Comparison of ENCODE assay signal across 19 cellular contexts in genomic region chr2:182682210-182682609, GRCh38. TPM values are rescaled to one million over a fixed set of nuclear protein-coding genes. Genes with fewer than 3 reads are reported as not detected.
DNase-seq lines count a peak whose midpoint lies in the region; ATAC-seq and TF ChIP-seq lines count a peak whose summit lies in the region.
"Had no signal": no experiment of that assay in that cellular context is flagged by ENCODE, and none has a peak within 500 bp of the region (broad histone marks: within the 10 kb centered on the region; RNA-seq: fewer than 3 reads in every experiment).

No MANE protein-coding gene starts in this region.

- H3K27ac Mint-ChIP-seq in immature natural killer cell: no peak overlapping the region
- H3K27ac Mint-ChIP-seq in HFFc6: no peak overlapping the region
- H3K27ac Mint-ChIP-seq: CD8-positive, alpha-beta T cell; IgD-negative memory B cell had no signal

- H3K4me3 Mint-ChIP-seq in immature natural killer cell (no peak overlapping the region), HFFc6 (no peak overlapping the region)
- H3K4me3 Mint-ChIP-seq: CD8-positive, alpha-beta T cell; IgD-negative memory B cell had no signal

- DNase-seq in KBM-7: peak; percentile 59
- DNase-seq in NOMO-1 (lab: John Stamatoyannopoulos, UW; ENCODE audit: unreplicated experiment in 2 of 2): peak; percentile 58 to 90
- DNase-seq in SKM-1 treated with dmso at 0.1 percent for 144 hours (lab: John Stamatoyannopoulos, UW; ENCODE audit: unreplicated experiment): peak; percentile 48
- DNase-seq in pons (ENCODE audit: low spot score): peak; percentile 34
- no peak for DNase-seq in immature natural killer cell
- DNase-seq in HFFc6: no peak
- DNase-seq: ACHN; AML-193; CD8-positive, alpha-beta T cell; GOT3; NCI-H1417; NCI-H187 treated with DMSO at 0.1 percent for 48 hours; NCI-H69; T-helper 1 cell; T1000 had no signal

- TF ChIP-seq CTCF in HFFc6 (IDR thresholded peaks at IDR 0.05): no peak

- no peaks in the 10 kb centered on the region for H3K4me1 Mint-ChIP-seq in immature natural killer cell
- H3K4me1 Mint-ChIP-seq in HFFc6 (ENCODE audit: low read depth): no peaks in the 10 kb centered on the region

- no peaks in the 10 kb centered on the region for H3K9me3 Mint-ChIP-seq in immature natural killer cell
- no peaks in the 10 kb centered on the region for H3K9me3 Mint-ChIP-seq in HFFc6
- H3K9me3 Mint-ChIP-seq: CD8-positive, alpha-beta T cell; IgD-negative memory B cell had no signal

- no peak for ATAC-seq in HG02884 (IDR thresholded peaks at IDR 0.05; ENCODE audit: unreplicated experiment)
- ATAC-seq in GM19467 (IDR thresholded peaks at IDR 0.05; ENCODE audit: unreplicated experiment): no peak
- ATAC-seq: CD8-positive, alpha-beta T cell; Panc1 had no signal

- H3K27me3 Mint-ChIP-seq in immature natural killer cell (ENCODE audit: low read depth in 3 of 3): peaks cover 0 to 10% (median 2%) of the 10 kb centered on the region in 3 donors
- peaks cover 3% of the 10 kb centered on the region for H3K27me3 Mint-ChIP-seq in HFFc6 (ENCODE audit: insufficient read depth)

- in situ Hi-C loops in KBM-7 (cut with MboI; ENCODE audit: low pct_unique_long_range_greater_than_20kb, low sequenced_read_pairs): no loop called here

- H3K36me3 Mint-ChIP-seq in immature natural killer cell (no peaks in the 10 kb centered on the region), HFFc6 (ENCODE audit: low read depth) (no peaks in the 10 kb centered on the region)
- H3K36me3 Mint-ChIP-seq: CD8-positive, alpha-beta T cell had no signal

RNA-seq across cellular contexts. Expression of gene DNAJC10, which starts 33.8 kb away (rescaled TPM):
- 10 to 100 TPM; 50.3 to 71.3 (median 62.3) TPM for polyA plus RNA-seq in immature natural killer cell
- total RNA-seq in HFFc6 (2021; fragmentation: NEBNext Ultra II Directional; extraction: Animal tissue kit (Norgen Biotek cat#: 25700)): 100 to 1,000 TPM; 128 to 137 (median 131) TPM

Comparison
In these comparisons a context has a peak if more than half of its experiments do, and no peak if none do; other contexts are left out.
1. DNase-seq: peak in KBM-7 (single experiment), NOMO-1 (2 of 2), SKM-1 treated with dmso at 0.1 percent for 144 hours (single experiment) and pons (single experiment); none in immature natural killer cell (0 of 3) and HFFc6 (single experiment).